In genomic region chr4:113769744-113770143, GRCh38 we compare ENCODE assay signal across 16 cellular contexts.
"Had no signal": no experiment of that assay in that cellular context is flagged by ENCODE, and none has a peak within 500 bp of the region (broad histone marks: within the 10 kb centered on the region; RNA-seq: fewer than 3 reads in every experiment).

No MANE protein-coding gene starts in this region.

- DNase-seq: effector memory CD8-positive, alpha-beta T cell; gastrocnemius medialis; heart right ventricle; hypothalamus; kidney glomerular epithelial cell; mesendoderm; naive B cell; occipital lobe; pancreas; right cardiac atrium; small intestine; stimulated activated CD4-positive, alpha-beta T cell treated with anti-CD3 and anti-CD28 coated beads, Interleukin-12 subunit alpha, Interleukin-12 subunit beta, amount 100 ng/mL, for 4 hours; trophoblast cell had no signal

- H3K9me3 Mint-ChIP-seq: dendritic cell treated with granulocyte-macrophage colony-stimulating factor and Interleukin-4, amounts not matched to agents 40 ng/mL and 50 ng/mL, for 4 days; effector memory CD8-positive, alpha-beta T cell; nephron had no signal

- H3K36me3 Mint-ChIP-seq: naive B cell had no signal

- H3K4me3 Mint-ChIP-seq: dendritic cell treated with granulocyte-macrophage colony-stimulating factor and Interleukin-4, amounts not matched to agents 40 ng/mL and 50 ng/mL, for 4 days; effector memory CD8-positive, alpha-beta T cell; naive B cell; nephron had no signal

- H3K27ac Mint-ChIP-seq: dendritic cell treated with granulocyte-macrophage colony-stimulating factor and Interleukin-4, amounts not matched to agents 40 ng/mL and 50 ng/mL, for 4 days; effector memory CD8-positive, alpha-beta T cell; nephron; progenitor cell of endocrine pancreas had no signal

- H3K4me1 Mint-ChIP-seq: nephron had no signal

- ATAC-seq: effector memory CD8-positive, alpha-beta T cell; gastrocnemius medialis; heart right ventricle; pancreas; right cardiac atrium had no signal

- H3K27me3 Mint-ChIP-seq: effector memory CD8-positive, alpha-beta T cell; progenitor cell of endocrine pancreas had no signal
